9 cellular contexts compared by ENCODE assay signal in genomic region chr19:8208119-8208709, GRCh38. TPM values are rescaled to one million over a fixed set of nuclear protein-coding genes. Genes with fewer than 3 reads are reported as not detected.
DNase-seq lines count a peak whose midpoint lies in the region; ATAC-seq and TF ChIP-seq lines count a peak whose summit lies in the region.
"Had no signal": no experiment of that assay in that cellular context is flagged by ENCODE, and none has a peak within 500 bp of the region (broad histone marks: within the 10 kb centered on the region; RNA-seq: fewer than 3 reads in every experiment).

No MANE protein-coding gene starts in this region.

- H3K27ac ChIP-seq in C4-2B, result peak overlapping the region; percentile 75
- H3K27ac ChIP-seq in neural progenitor cell, result no peak overlapping the region

- DNase-seq in NCI-H510A (lab: John Stamatoyannopoulos, UW), result peak; percentile 64
- peak; percentile 49 for DNase-seq in epidermal melanocyte (ENCODE audit: insufficient read length, low spot score)
- peak; percentile 28 for DNase-seq in neural progenitor cell (ENCODE audit: low spot score)
- DNase-seq in NCI-H2171 (lab: John Stamatoyannopoulos, UW), result no peak
- no peak for DNase-seq in AG08396 (ENCODE audit: low spot score)

- peaks cover 30% of the 10 kb centered on the region for H4K20me1 ChIP-seq in neural progenitor cell (ENCODE audit: low read depth)

- no peak for TF ChIP-seq CTCF in C4-2B (conservative IDR thresholded peaks at IDR 0.05)
- TF ChIP-seq CTCF in neural progenitor cell (IDR thresholded peaks at IDR 0.05), result no peak

- peak overlapping the region; percentile 71 for H3K4me3 ChIP-seq in neural progenitor cell

- no peak overlapping the region for H3K9ac ChIP-seq in neural progenitor cell

- H3K4me2 ChIP-seq in neural progenitor cell, result peak overlapping the region; percentile 77

- H2AFZ ChIP-seq in neural progenitor cell (replicated peaks), result peak overlapping the region; percentile 14

- H3K27ac Mint-ChIP-seq in neural progenitor cell, result no peak overlapping the region

- peaks cover 23% of the 10 kb centered on the region for H3K4me1 ChIP-seq in neural progenitor cell

- no peaks in the 10 kb centered on the region for H3K27me3 ChIP-seq in neural progenitor cell

- H3K4me1 Mint-ChIP-seq in neural progenitor cell, result peaks cover 29% of the 10 kb centered on the region

- peaks cover 38% of the 10 kb centered on the region for H3K79me2 ChIP-seq in neural progenitor cell (ENCODE audit: low read depth)

- ATAC-seq in GM18873 (IDR thresholded peaks at IDR 0.05; ENCODE audit: low FRiP score, unreplicated experiment) (no peak), HG03378 (IDR thresholded peaks at IDR 0.05; ENCODE audit: unreplicated experiment) (no peak)

- peaks cover 48% of the 10 kb centered on the region for H3F3A ChIP-seq in neural progenitor cell (ENCODE audit: low read depth)

- peaks cover 7% of the 10 kb centered on the region for H3K27me3 Mint-ChIP-seq in neural progenitor cell (ENCODE audit: insufficient read depth, low read depth)

- H3K9me3 Mint-ChIP-seq in neural progenitor cell, result no peaks in the 10 kb centered on the region

- H3K36me3 ChIP-seq in neural progenitor cell, result no peaks in the 10 kb centered on the region

- H3K4me3 Mint-ChIP-seq in neural progenitor cell, result peak overlapping the region; percentile 77

- no peaks in the 10 kb centered on the region for H3K36me3 Mint-ChIP-seq in neural progenitor cell

- no peaks in the 10 kb centered on the region for H3K9me3 ChIP-seq in neural progenitor cell (ENCODE audit: low read depth)

RNA-seq across cellular contexts. Expression of gene CERS4, which starts 1.0 kb away (rescaled TPM):
- total RNA-seq in neural progenitor cell (ENCODE audit: low replicate concordance), result 34.1 and 76.0 TPM in 2 replicates

RNA-seq across cellular contexts. Expression of gene FBN3, which starts 58.8 kb away (rescaled TPM):
- total RNA-seq in neural progenitor cell (ENCODE audit: low replicate concordance), result 23.0 and 33.0 TPM in 2 replicates
- total RNA-seq: subcutaneous adipose tissue had no signal

Comparison
In these comparisons a context has a peak if more than half of its experiments do, and no peak if none do; other contexts are left out.
1. DNase-seq: peak in NCI-H510A (single experiment), epidermal melanocyte (single experiment) and neural progenitor cell (single experiment); none in NCI-H2171 (single experiment) and AG08396 (single experiment).